ENCODE assay signal across 23 cellular contexts in the genomic region with DNA sequence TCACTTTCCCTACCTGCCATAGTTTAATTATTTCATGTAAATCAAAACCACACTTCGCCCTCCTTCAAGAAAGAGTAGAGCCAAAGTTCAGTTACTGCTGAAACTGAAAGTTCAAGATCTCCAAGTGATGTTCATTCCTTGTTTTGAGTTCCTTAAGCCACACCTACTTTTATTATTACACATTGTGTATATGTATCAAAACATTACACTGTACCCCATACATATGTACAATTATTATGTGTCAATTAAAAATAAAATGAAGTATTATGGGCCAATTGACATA.
DNase-seq lines count a peak whose midpoint lies in the region; ATAC-seq and TF ChIP-seq lines count a peak whose summit lies in the region.
"Had no signal": no experiment of that assay in that cellular context is flagged by ENCODE, and none has a peak within 500 bp of the region (broad histone marks: within the 10 kb centered on the region; RNA-seq: fewer than 3 reads in every experiment).

No MANE protein-coding gene starts in this region.

- H3K79me2 ChIP-seq in KMS-11 (ENCODE audit: insufficient read depth, low read depth), result no peaks in the 10 kb centered on the region

- H2AFZ ChIP-seq in KMS-11 (ENCODE audit: low read depth), result no peak overlapping the region

- peaks cover 5% of the 10 kb centered on the region for H3K4me1 Mint-ChIP-seq in stimulated activated naive CD8-positive, alpha-beta T cell treated with anti-CD3 and anti-CD28 coated beads, Interleukin-15, amount 100 ng/mL, for 72 hours
- no peaks in the 10 kb centered on the region for H3K4me1 Mint-ChIP-seq in activated naive CD8-positive, alpha-beta T cell treated with anti-CD3 and anti-CD28 coated beads, Interleukin-2, amount 10 ng/mL, durations not matched to agents 7 days and 5 days
- H3K4me1 Mint-ChIP-seq: H9; stimulated activated naive B cell treated with anti-CD40 and anti-IgM and Interleukin-4, amounts not matched to agents 10 μg/mL and 1 μg/mL and 100 μg/mL, for 72 hours had no signal

- no peaks in the 10 kb centered on the region for H4K20me1 ChIP-seq in KMS-11 (ENCODE audit: insufficient read depth)

- H3K9me3 ChIP-seq in prostate gland, result no peaks in the 10 kb centered on the region
- H3K9me3 ChIP-seq: body of pancreas, left lung, neutrophil, psoas muscle had no signal

- intact Hi-C loops in prostate gland (cut with DNase I), result no loop called here

- 71% methylated on average over 1 of the region's 1 CpG for WGBS in prostate gland

- no peaks in the 10 kb centered on the region for H3K27me3 Mint-ChIP-seq in stimulated activated naive CD8-positive, alpha-beta T cell treated with anti-CD3 and anti-CD28 coated beads, Interleukin-15, amount 100 ng/mL, for 72 hours
- no peaks in the 10 kb centered on the region for H3K27me3 Mint-ChIP-seq in activated naive CD8-positive, alpha-beta T cell treated with anti-CD3 and anti-CD28 coated beads, Interleukin-2, amount 10 ng/mL, durations not matched to agents 7 days and 5 days
- H3K27me3 Mint-ChIP-seq: activated CD4-positive, alpha-beta memory T cell treated with anti-CD3 and anti-CD28 coated beads, Interleukin-2, amount 10 ng/mL, durations not matched to agents 7 days and 5 days; IgD-negative memory B cell; stimulated activated naive B cell treated with anti-CD40 and anti-IgM and Interleukin-4, amounts not matched to agents 10 μg/mL and 1 μg/mL and 100 μg/mL, for 72 hours had no signal

- no peak overlapping the region for H3K9ac ChIP-seq in KMS-11

- H3K27ac Mint-ChIP-seq in stimulated activated naive CD8-positive, alpha-beta T cell treated with anti-CD3 and anti-CD28 coated beads, Interleukin-15, amount 100 ng/mL, for 72 hours, result peak overlapping the region; percentile 97 to 99
- H3K27ac Mint-ChIP-seq in activated naive CD8-positive, alpha-beta T cell treated with anti-CD3 and anti-CD28 coated beads, Interleukin-2, amount 10 ng/mL, durations not matched to agents 7 days and 5 days, result peak overlapping the region; percentile 31
- H3K27ac Mint-ChIP-seq: activated CD4-positive, alpha-beta memory T cell treated with anti-CD3 and anti-CD28 coated beads, Interleukin-2, amount 10 ng/mL, durations not matched to agents 7 days and 5 days; H9; IgD-negative memory B cell; stimulated activated naive B cell treated with anti-CD40 and anti-IgM and Interleukin-4, amounts not matched to agents 10 μg/mL and 1 μg/mL and 100 μg/mL, for 72 hours had no signal

- TF ChIP-seq CTCF in KMS-11 (conservative IDR thresholded peaks at IDR 0.05; ENCODE audit: low read depth, low read length) (no peak), prostate gland (IDR thresholded peaks at IDR 0.05) (no peak), foreskin fibroblast (IDR thresholded peaks at IDR 0.05; ENCODE audit: low read depth, low read length) (no peak)

- ATAC-seq in stimulated activated naive CD8-positive, alpha-beta T cell treated with anti-CD3 and anti-CD28 coated beads, Interleukin-15, amount 100 ng/mL, for 72 hours, result no peak
- no peak for ATAC-seq in stimulated activated naive CD8-positive, alpha-beta T cell treated with anti-CD3 and anti-CD28 coated beads, Interleukin-15, Interleukin-2, amounts not matched to agents 100 U/mL and 50 U/mL, for 24 hours
- no peak for ATAC-seq in activated naive CD8-positive, alpha-beta T cell treated with anti-CD3 and anti-CD28 coated beads, Interleukin-2, amount 10 ng/mL, durations not matched to agents 7 days and 5 days (ENCODE audit: low read depth)
- ATAC-seq: body of pancreas; left lung; psoas muscle; stimulated activated naive B cell treated with anti-CD40 and anti-IgM and Interleukin-4, amounts not matched to agents 10 μg/mL and 1 μg/mL and 100 μg/mL, for 72 hours had no signal

- H3K36me3 ChIP-seq in KMS-11 (ENCODE audit: insufficient read depth), result no peaks in the 10 kb centered on the region
- no peaks in the 10 kb centered on the region for H3K36me3 ChIP-seq in prostate gland
- H3K36me3 ChIP-seq: left lung, neutrophil, WERI-Rb-1 had no signal

- H3K4me2 ChIP-seq in KMS-11, result peak overlapping the region; percentile 47; the same call in 1 of the 2 replicates

- TF ChIP-seq POLR2A in prostate gland (IDR thresholded peaks at IDR 0.05), result no peak

- H3K4me1 ChIP-seq in KMS-11 (ENCODE audit: low read depth, poor library complexity, severe bottlenecking), result peaks cover 18% of the 10 kb centered on the region
- no peaks in the 10 kb centered on the region for H3K4me1 ChIP-seq in prostate gland (replicated peaks)
- H3K4me1 ChIP-seq: body of pancreas, left lung, psoas muscle had no signal

- DNase-seq in stimulated activated naive CD8-positive, alpha-beta T cell treated with anti-CD3 and anti-CD28 coated beads, Interleukin-15, amount 100 ng/mL, for 72 hours, result no peak
- no peak for DNase-seq in stimulated activated naive CD8-positive, alpha-beta T cell treated with anti-CD3 and anti-CD28 coated beads, Interleukin-15, Interleukin-2, amounts not matched to agents 100 U/mL and 50 U/mL, for 24 hours
- DNase-seq in activated naive CD8-positive, alpha-beta T cell treated with anti-CD3 and anti-CD28 coated beads, Interleukin-2, amount 10 ng/mL, durations not matched to agents 7 days and 5 days, result no peak
- DNase-seq in DMS53 (lab: John Stamatoyannopoulos, UW) (no peak), prostate gland (ENCODE audit: low spot score) (no peak), foreskin fibroblast (no peak)
- DNase-seq: activated CD4-positive, alpha-beta memory T cell treated with anti-CD3 and anti-CD28 coated beads, Interleukin-2, amount 10 ng/mL, durations not matched to agents 7 days and 5 days; activated gamma-delta T cell; body of pancreas; cerebellar nuclear complex; H9; left lung; NCI-H1436; NCI-H2081 treated with DMSO at 0.1 percent for 48 hours; psoas muscle; stimulated activated CD4-positive, alpha-beta T cell treated with anti-CD3 and anti-CD28 coated beads, Interleukin-15, amount 100 ng/mL, for 24 hours; stimulated activated naive B cell treated with anti-CD40 and anti-IgM and Interleukin-4, amounts not matched to agents 10 μg/mL and 1 μg/mL and 100 μg/mL, for 72 hours; T1000; WERI-Rb-1 had no signal

- H3K36me3 Mint-ChIP-seq in activated naive CD8-positive, alpha-beta T cell treated with anti-CD3 and anti-CD28 coated beads, Interleukin-2, amount 10 ng/mL, durations not matched to agents 7 days and 5 days, result no peaks in the 10 kb centered on the region
- H3K36me3 Mint-ChIP-seq: IgD-negative memory B cell; stimulated activated naive B cell treated with anti-CD40 and anti-IgM and Interleukin-4, amounts not matched to agents 10 μg/mL and 1 μg/mL and 100 μg/mL, for 72 hours had no signal

- no peak overlapping the region; the same call in 1 of the 2 replicates for H3K27ac ChIP-seq in KMS-11
- no peak overlapping the region for H3K27ac ChIP-seq in prostate gland
- H3K27ac ChIP-seq: body of pancreas, C4-2B, left lung, neutrophil, psoas muscle, WERI-Rb-1 had no signal

- peaks cover 0 to 6% of the 10 kb centered on the region in 2 donors for H3K9me3 Mint-ChIP-seq in stimulated activated naive CD8-positive, alpha-beta T cell treated with anti-CD3 and anti-CD28 coated beads, Interleukin-15, amount 100 ng/mL, for 72 hours
- peaks cover 3% of the 10 kb centered on the region for H3K9me3 Mint-ChIP-seq in activated naive CD8-positive, alpha-beta T cell treated with anti-CD3 and anti-CD28 coated beads, Interleukin-2, amount 10 ng/mL, durations not matched to agents 7 days and 5 days
- H3K9me3 Mint-ChIP-seq: IgD-negative memory B cell had no signal

- H3K4me3 ChIP-seq in KMS-11 (IDR thresholded peaks at IDR 0.05; ENCODE audit: insufficient read depth, low read depth, low read length) (no peak overlapping the region), prostate gland (no peak overlapping the region), foreskin fibroblast (ENCODE audit: low read depth in 1 of 2, low read length in 2 of 2) (no peak overlapping the region)
- H3K4me3 ChIP-seq: body of pancreas, left lung, psoas muscle had no signal

- H3K4me3 Mint-ChIP-seq in stimulated activated naive CD8-positive, alpha-beta T cell treated with anti-CD3 and anti-CD28 coated beads, Interleukin-15, amount 100 ng/mL, for 72 hours, result peak overlapping the region; percentile 38 to 48
- no peak overlapping the region for H3K4me3 Mint-ChIP-seq in activated naive CD8-positive, alpha-beta T cell treated with anti-CD3 and anti-CD28 coated beads, Interleukin-2, amount 10 ng/mL, durations not matched to agents 7 days and 5 days
- H3K4me3 Mint-ChIP-seq: activated CD4-positive, alpha-beta memory T cell treated with anti-CD3 and anti-CD28 coated beads, Interleukin-2, amount 10 ng/mL, durations not matched to agents 7 days and 5 days; H9; IgD-negative memory B cell; stimulated activated naive B cell treated with anti-CD40 and anti-IgM and Interleukin-4, amounts not matched to agents 10 μg/mL and 1 μg/mL and 100 μg/mL, for 72 hours had no signal

- no peaks in the 10 kb centered on the region for H3K27me3 ChIP-seq in KMS-11 (ENCODE audit: insufficient read depth, low read depth)
- no peaks in the 10 kb centered on the region for H3K27me3 ChIP-seq in prostate gland (replicated peaks; ENCODE audit: insufficient read depth)
- H3K27me3 ChIP-seq: body of pancreas, left lung, neutrophil had no signal

- POLR2A ChIA-PET in activated naive CD8-positive, alpha-beta T cell treated with anti-CD3 and anti-CD28 coated beads, Interleukin-2, amount 10 ng/mL, durations not matched to agents 7 days and 5 days (lab: Charles Lee), result no interaction called here
